ENCODE assay signal across 9 cellular contexts in genomic region chr19:38729653-38730469, GRCh38. TPM values are rescaled to one million over a fixed set of nuclear protein-coding genes. Genes with fewer than 3 reads are reported as not detected.
A peak's percentile ranks its signal among the peaks of the same experiment; 100 is the strongest.
DNase-seq lines count a peak whose midpoint lies in the region; ATAC-seq and TF ChIP-seq lines count a peak whose summit lies in the region.
"Had no signal": no experiment of that assay in that cellular context is flagged by ENCODE, and none has a peak within 500 bp of the region (broad histone marks: within the 10 kb centered on the region; RNA-seq: fewer than 3 reads in every experiment).

No MANE protein-coding gene starts in this region.

- peak; percentile 82 for TF ChIP-seq CTCF in lower lobe of right lung (IDR thresholded peaks at IDR 0.05)

- H3K9me3 ChIP-seq in lower lobe of right lung, result no peaks in the 10 kb centered on the region
- H3K9me3 ChIP-seq: BLaER1 had no signal

- H3K27ac ChIP-seq in lower lobe of right lung, result peak overlapping the region; percentile 31
- H3K27ac ChIP-seq: BLaER1 had no signal

- DNase-seq in NCI-H1417 (lab: John Stamatoyannopoulos, UW), result peak; percentile 33 to 64 (median 34)
- DNase-seq in NCI-H1417 treated with DMSO at 0.1 percent for 48 hours (lab: John Stamatoyannopoulos, UW), result no peak
- peak; percentile 9 for DNase-seq in NCI-H128 (lab: John Stamatoyannopoulos, UW; ENCODE audit: unreplicated experiment)
- DNase-seq in central memory CD4-positive, alpha-beta T cell, result peak; percentile 58
- peak; percentile 85 for DNase-seq in lower lobe of right lung
- DNase-seq in stimulated activated CD8-positive, alpha-beta memory T cell treated with anti-CD3 and anti-CD28 coated beads, Interleukin-4, amount 100 ng/mL, for 24 hours (ENCODE audit: low read depth), result peak; percentile 65
- no peak for DNase-seq in superior temporal gyrus (ENCODE audit: extremely low spot score)

- H3K27me3 ChIP-seq in lower lobe of right lung (ENCODE audit: low read depth), result no peaks in the 10 kb centered on the region
- H3K27me3 ChIP-seq: BLaER1 had no signal

- no peak overlapping the region for H3K4me3 ChIP-seq in lower lobe of right lung
- H3K4me3 ChIP-seq: BLaER1 had no signal

- H3K36me3 ChIP-seq in lower lobe of right lung, result peaks cover 63% of the 10 kb centered on the region

- intact Hi-C loops in lower lobe of right lung (cut with DNase I), result no loop called here

- peaks cover 62% of the 10 kb centered on the region for H3K4me1 ChIP-seq in lower lobe of right lung

- ATAC-seq in activated CD4-positive, CD25-positive, alpha-beta regulatory T cell treated with anti-CD3 and anti-CD28 coated beads, Interleukin-2, amount 50 U/mL, for 24 hours, result peak; percentile 75 to 82
- ATAC-seq in lower lobe of right lung, result peak; percentile 45 to 61

RNA-seq across cellular contexts. Expression of gene CAPN12, which starts 14.4 kb away (rescaled TPM):
- total RNA-seq in lower lobe of right lung, result 18.2 TPM

RNA-seq across cellular contexts. Expression of gene LGALS7, which starts 43.5 kb away (rescaled TPM):
- not detected for total RNA-seq in lower lobe of right lung

RNA-seq across cellular contexts. Expression of gene LGALS7B, which starts 59.1 kb away (rescaled TPM):
- not detected for total RNA-seq in lower lobe of right lung

Comparison
In these comparisons a context has a peak if more than half of its experiments do, and no peak if none do; other contexts are left out.
1. DNase-seq: peak in NCI-H1417 (3 of 3), NCI-H128 (single experiment), central memory CD4-positive, alpha-beta T cell (single experiment), lower lobe of right lung (single experiment) and stimulated activated CD8-positive, alpha-beta memory T cell treated with anti-CD3 and anti-CD28 coated beads, Interleukin-4, amount 100 ng/mL, for 24 hours (single experiment); none in NCI-H1417 treated with DMSO at 0.1 percent for 48 hours (single experiment) and superior temporal gyrus (single experiment).